In genomic region chr1:205523261-205523890, GRCh38 we compare ENCODE assay signal across 13 cellular contexts.
"Had no signal": no experiment of that assay in that cellular context is flagged by ENCODE, and none has a peak within 500 bp of the region (broad histone marks: within the 10 kb centered on the region; RNA-seq: fewer than 3 reads in every experiment).

No MANE protein-coding gene starts in this region.

- H3K4me1 Mint-ChIP-seq: activated T-helper 17 cell treated with anti-CD3 and anti-CD28 coated beads, Interleukin-2, amount 50 U/mL, for 72 hours; central memory CD8-positive, alpha-beta T cell had no signal

- H3K36me3 Mint-ChIP-seq: activated naive CD8-positive, alpha-beta T cell; naive B cell had no signal

- H3K27ac ChIP-seq: adrenal gland, lower lobe of right lung, tibial nerve had no signal

- H3K36me3 ChIP-seq: adrenal gland had no signal

- H3K4me3 ChIP-seq: adrenal gland, lower lobe of right lung, tibial nerve had no signal

- H3K9me3 Mint-ChIP-seq: activated T-helper 17 cell treated with anti-CD3 and anti-CD28 coated beads, Interleukin-2, amount 50 U/mL, for 72 hours; central memory CD8-positive, alpha-beta T cell; naive B cell; neural crest cell had no signal

- H3K9me3 ChIP-seq: adrenal gland, lower lobe of right lung, tibial nerve had no signal

- DNase-seq: cortex of kidney had no signal

- H3K27ac Mint-ChIP-seq: activated naive CD8-positive, alpha-beta T cell; activated T-helper 17 cell treated with anti-CD3 and anti-CD28 coated beads, Interleukin-2, amount 50 U/mL, for 72 hours; naive B cell; progenitor cell of endocrine pancreas had no signal

- H3K27me3 Mint-ChIP-seq: activated naive CD8-positive, alpha-beta T cell had no signal

- H3K27me3 ChIP-seq: adrenal gland, tibial nerve had no signal

- H3K4me3 Mint-ChIP-seq: activated naive CD8-positive, alpha-beta T cell; activated T-helper 17 cell treated with anti-CD3 and anti-CD28 coated beads, Interleukin-2, amount 50 U/mL, for 72 hours; central memory CD8-positive, alpha-beta T cell; naive B cell; neural crest cell had no signal

- FAIRE-seq: astrocyte, endometrium, urothelium cell line had no signal
